ENCODE assay signal across 19 cellular contexts in genomic region chr3:134527538-134528186, GRCh38.
"Had no signal": no experiment of that assay in that cellular context is flagged by ENCODE, and none has a peak within 500 bp of the region (broad histone marks: within the 10 kb centered on the region; RNA-seq: fewer than 3 reads in every experiment).

No MANE protein-coding gene starts in this region.

- H3K4me1 Mint-ChIP-seq: activated naive CD8-positive, alpha-beta T cell treated with anti-CD3 and anti-CD28 coated beads, Interleukin-2, amount 10 ng/mL, durations not matched to agents 7 days and 5 days had no signal

- H3K4me2 ChIP-seq: SK-N-SH had no signal

- H3K36me3 ChIP-seq: adrenal gland, breast epithelium had no signal

- DNase-seq: activated CD4-positive, alpha-beta T cell treated with anti-CD3 and anti-CD28 coated beads for 4 hours; activated CD8-positive, alpha-beta memory T cell treated with anti-CD3 and anti-CD28 coated beads, Interleukin-2, amount 50 U/mL, for 4 hours; activated naive CD4-positive, alpha-beta T cell treated with anti-CD3 and anti-CD28 coated beads, Interleukin-2, amount 50 U/mL, for 16 hours; activated naive CD8-positive, alpha-beta T cell treated with anti-CD3 and anti-CD28 coated beads, Interleukin-2, amount 10 ng/mL, durations not matched to agents 7 days and 5 days; adrenal gland; anterior cingulate cortex; central memory CD4-positive, alpha-beta T cell; MM.1S; NCI-H1105; NCI-H1436; NCI-H187; NCI-H2081; NCI-H510A treated with DMSO at 0.1 percent for 48 hours; PC-3 had no signal

- H3K27me3 Mint-ChIP-seq: activated CD8-positive, alpha-beta T cell treated with anti-CD3 and anti-CD28 coated beads for 36 hours; activated naive CD8-positive, alpha-beta T cell treated with anti-CD3 and anti-CD28 coated beads, Interleukin-2, amount 10 ng/mL, durations not matched to agents 7 days and 5 days had no signal

- FAIRE-seq: K562 had no signal

- H3K27ac ChIP-seq: adrenal gland, breast epithelium had no signal

- H3K27ac Mint-ChIP-seq: activated CD8-positive, alpha-beta T cell treated with anti-CD3 and anti-CD28 coated beads for 36 hours; activated naive CD8-positive, alpha-beta T cell treated with anti-CD3 and anti-CD28 coated beads, Interleukin-2, amount 10 ng/mL, durations not matched to agents 7 days and 5 days had no signal

- ATAC-seq: activated CD4-positive, CD25-positive, alpha-beta regulatory T cell treated with anti-CD3 and anti-CD28 coated beads, Interleukin-2, amount 50 U/mL, for 24 hours had no signal

- H3K9ac ChIP-seq: SK-N-SH had no signal

- H3K4me3 ChIP-seq: adrenal gland, breast epithelium, K562 had no signal

- H3K4me3 Mint-ChIP-seq: activated CD8-positive, alpha-beta T cell treated with anti-CD3 and anti-CD28 coated beads for 36 hours; activated naive CD8-positive, alpha-beta T cell treated with anti-CD3 and anti-CD28 coated beads, Interleukin-2, amount 10 ng/mL, durations not matched to agents 7 days and 5 days had no signal

- H3K27me3 ChIP-seq: adrenal gland, breast epithelium had no signal

- H3K4me1 ChIP-seq: adrenal gland, breast epithelium had no signal
